ENCODE assay signal across 21 cellular contexts in the genomic region with DNA sequence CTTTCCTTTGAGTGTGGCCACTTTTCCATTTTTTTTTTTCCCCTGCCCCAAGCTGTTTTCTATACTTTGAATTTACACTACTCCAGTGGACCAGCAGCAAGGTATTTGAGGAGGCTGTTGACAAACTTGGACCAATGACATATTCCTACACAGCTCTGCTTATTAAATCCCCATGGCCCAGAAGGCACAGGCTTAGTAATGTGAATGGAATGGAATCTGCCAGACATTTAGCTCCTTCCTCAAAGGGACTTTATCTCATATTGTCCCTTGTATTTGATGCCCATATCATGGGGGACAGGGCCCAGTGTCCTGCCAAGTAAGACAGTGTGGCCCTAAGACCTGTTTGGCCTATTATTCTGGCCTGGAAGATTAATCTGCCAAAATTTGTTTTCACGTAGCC.
A peak's percentile ranks its signal among the peaks of the same experiment; 100 is the strongest.
DNase-seq lines count a peak whose midpoint lies in the region; ATAC-seq, FAIRE-seq and TF ChIP-seq lines count a peak whose summit lies in the region.
"Had no signal": no experiment of that assay in that cellular context is flagged by ENCODE, and none has a peak within 500 bp of the region (broad histone marks: within the 10 kb centered on the region; RNA-seq: fewer than 3 reads in every experiment).

No MANE protein-coding gene starts in this region.

- TF ChIP-seq CTCF in Caco-2 (IDR thresholded peaks at IDR 0.05; ENCODE audit: insufficient read depth in 1 of 2, low read depth in 1 of 2, low read length in 1 of 2, severe bottlenecking in 1 of 2, unreplicated experiment in 1 of 2) (no peak), choroid plexus epithelial cell (conservative IDR thresholded peaks at IDR 0.05; ENCODE audit: low read depth, low read length) (no peak)

- TF ChIP-seq POLR2A in GM12891 (IDR thresholded peaks at IDR 0.05; ENCODE audit: low read depth, low read length) = no peak

- no peaks in the 10 kb centered on the region for H3K36me3 ChIP-seq in Caco-2 (ENCODE audit: control insufficient read depth, insufficient read depth, low read length)
- H3K36me3 ChIP-seq: BE2C, Peyer's patch, thoracic aorta had no signal

- no peaks in the 10 kb centered on the region for H3K27me3 Mint-ChIP-seq in Caco-2 (ENCODE audit: insufficient read depth, unreplicated experiment)
- H3K27me3 Mint-ChIP-seq: activated CD4-positive, alpha-beta memory T cell treated with anti-CD3 and anti-CD28 coated beads for 36 hours; activated naive CD4-positive, alpha-beta T cell treated with anti-CD3 and anti-CD28 coated beads, Interleukin-2, amount 50 U/mL, for 24 hours; activated T-cell treated with anti-CD3 and anti-CD28 coated beads, Interleukin-2, amount 50 U/mL, for 24 hours had no signal

- CTCF ChIA-PET in Caco-2 (lab: Charles Lee) = no interaction called here

- DNase-seq in Caco-2 = no peak
- DNase-seq in HS-27A (ENCODE audit: low read depth) = peak; percentile 24
- peak; percentile 14 for DNase-seq in choroid plexus epithelial cell (ENCODE audit: low read depth)
- DNase-seq in hepatic stellate cell (ENCODE audit: low spot score) = peak; percentile 36
- DNase-seq in mucosa of gallbladder (ENCODE audit: low spot score) = no peak
- DNase-seq in GM12891 (ENCODE audit: insufficient read length, low spot score) = no peak
- no peak for DNase-seq in NCI-H82 treated with DMSO at 0.1 percent for 48 hours (lab: John Stamatoyannopoulos, UW; ENCODE audit: unreplicated experiment)
- DNase-seq: activated CD4-positive, alpha-beta memory T cell treated with anti-CD3 and anti-CD28 coated beads for 36 hours; activated T-cell treated with anti-CD3 and anti-CD28 coated beads, Interleukin-2, amount 50 U/mL, for 24 hours; BE2C; dorsolateral prefrontal cortex; erythroblast; GDM1; midbrain; NCI-H1436; NCI-H774; Peyer's patch had no signal

- no peaks in the 10 kb centered on the region for H3K9me3 Mint-ChIP-seq in Caco-2 (ENCODE audit: unreplicated experiment)
- H3K9me3 Mint-ChIP-seq: activated naive CD4-positive, alpha-beta T cell treated with anti-CD3 and anti-CD28 coated beads, Interleukin-2, amount 50 U/mL, for 24 hours; activated T-cell treated with anti-CD3 and anti-CD28 coated beads, Interleukin-2, amount 50 U/mL, for 24 hours had no signal

- no peaks in the 10 kb centered on the region for H3K9me3 ChIP-seq in Caco-2
- H3K9me3 ChIP-seq: BE2C, Peyer's patch, thoracic aorta had no signal

- POLR2A ChIA-PET in Caco-2 (lab: Charles Lee) = no interaction called here

- BruUV-seq in Caco-2 (replicated peaks; lab: Mats Ljungman, UMichigan) = no TSS peak

- intact Hi-C loops in Caco-2 (cut with micrococcal nuclease; ENCODE audit: unreplicated experiment) = no loop called here

- peaks cover 11% of the 10 kb centered on the region for H3K4me1 Mint-ChIP-seq in Caco-2 (ENCODE audit: low read depth, unreplicated experiment)
- H3K4me1 Mint-ChIP-seq: neural crest cell had no signal

- H3K4me1 ChIP-seq in Caco-2 = 0 out of 2 replicates have a peak, but pooled peaks cover 6% of the 10 kb centered on the region
- H3K4me1 ChIP-seq: Peyer's patch had no signal

- no peak for FAIRE-seq in GM12891 (lab: Jason Lieb, UNC)

- no peaks in the 10 kb centered on the region for H3K27me3 ChIP-seq in Caco-2 (replicated peaks; ENCODE audit: control insufficient read depth, insufficient read depth, low read length)
- H3K27me3 ChIP-seq: BE2C, dorsolateral prefrontal cortex, Peyer's patch had no signal

- no peak for ATAC-seq in GM19324 (IDR thresholded peaks at IDR 0.05; ENCODE audit: low FRiP score, unreplicated experiment)

- H3K36me3 Mint-ChIP-seq in Caco-2 (ENCODE audit: insufficient read depth, unreplicated experiment) = peaks cover 10% of the 10 kb centered on the region
- H3K36me3 Mint-ChIP-seq: activated CD4-positive, alpha-beta memory T cell treated with anti-CD3 and anti-CD28 coated beads for 36 hours had no signal

- H3K4me3 ChIP-seq in Caco-2 (ENCODE audit: low read depth, low read length) (no peak overlapping the region), choroid plexus epithelial cell (ENCODE audit: low read depth, low read length) (no peak overlapping the region)
- H3K4me3 ChIP-seq: dorsolateral prefrontal cortex, Peyer's patch, thoracic aorta had no signal

- peak overlapping the region; percentile 16 for H3K27ac Mint-ChIP-seq in Caco-2 (ENCODE audit: unreplicated experiment)
- H3K27ac Mint-ChIP-seq: activated CD4-positive, alpha-beta memory T cell treated with anti-CD3 and anti-CD28 coated beads for 36 hours; activated naive CD4-positive, alpha-beta T cell treated with anti-CD3 and anti-CD28 coated beads, Interleukin-2, amount 50 U/mL, for 24 hours; activated T-cell treated with anti-CD3 and anti-CD28 coated beads, Interleukin-2, amount 50 U/mL, for 24 hours had no signal

- H3K4me3 Mint-ChIP-seq in Caco-2 (ENCODE audit: unreplicated experiment) = no peak overlapping the region
- H3K4me3 Mint-ChIP-seq: activated CD4-positive, alpha-beta memory T cell treated with anti-CD3 and anti-CD28 coated beads for 36 hours; activated naive CD4-positive, alpha-beta T cell treated with anti-CD3 and anti-CD28 coated beads, Interleukin-2, amount 50 U/mL, for 24 hours; activated T-cell treated with anti-CD3 and anti-CD28 coated beads, Interleukin-2, amount 50 U/mL, for 24 hours; neural crest cell had no signal

TF ChIP-seq in GM12891, 5 proteins besides CTCF, POLR2A, EP300 and RAD21:
- TF ChIP-seq POU2F2 (IDR thresholded peaks at IDR 0.05; ENCODE audit: low read depth, low read length) = no peak
- no peak for TF ChIP-seq PAX5 (IDR thresholded peaks at IDR 0.05; ENCODE audit: insufficient read depth, low read length, severe bottlenecking)
- TF ChIP-seq POLR2AphosphoS5 (IDR thresholded peaks at IDR 0.05; ENCODE audit: low read depth, low read length) = no peak
- TF ChIP-seq TAF1 (IDR thresholded peaks at IDR 0.05; ENCODE audit: low read depth, low read length) = no peak
- no peak for TF ChIP-seq SPI1 (IDR thresholded peaks at IDR 0.05; ENCODE audit: low read depth, low read length)

Comparison
In these comparisons a context has a peak if more than half of its experiments do, and no peak if none do; other contexts are left out.
1. DNase-seq: peak in HS-27A (single experiment), choroid plexus epithelial cell (single experiment) and hepatic stellate cell (single experiment); none in Caco-2 (0 of 2), mucosa of gallbladder (single experiment), GM12891 (single experiment) and NCI-H82 treated with DMSO at 0.1 percent for 48 hours (single experiment).